ENCODE assay signal across 9 cellular contexts in the genomic region with DNA sequence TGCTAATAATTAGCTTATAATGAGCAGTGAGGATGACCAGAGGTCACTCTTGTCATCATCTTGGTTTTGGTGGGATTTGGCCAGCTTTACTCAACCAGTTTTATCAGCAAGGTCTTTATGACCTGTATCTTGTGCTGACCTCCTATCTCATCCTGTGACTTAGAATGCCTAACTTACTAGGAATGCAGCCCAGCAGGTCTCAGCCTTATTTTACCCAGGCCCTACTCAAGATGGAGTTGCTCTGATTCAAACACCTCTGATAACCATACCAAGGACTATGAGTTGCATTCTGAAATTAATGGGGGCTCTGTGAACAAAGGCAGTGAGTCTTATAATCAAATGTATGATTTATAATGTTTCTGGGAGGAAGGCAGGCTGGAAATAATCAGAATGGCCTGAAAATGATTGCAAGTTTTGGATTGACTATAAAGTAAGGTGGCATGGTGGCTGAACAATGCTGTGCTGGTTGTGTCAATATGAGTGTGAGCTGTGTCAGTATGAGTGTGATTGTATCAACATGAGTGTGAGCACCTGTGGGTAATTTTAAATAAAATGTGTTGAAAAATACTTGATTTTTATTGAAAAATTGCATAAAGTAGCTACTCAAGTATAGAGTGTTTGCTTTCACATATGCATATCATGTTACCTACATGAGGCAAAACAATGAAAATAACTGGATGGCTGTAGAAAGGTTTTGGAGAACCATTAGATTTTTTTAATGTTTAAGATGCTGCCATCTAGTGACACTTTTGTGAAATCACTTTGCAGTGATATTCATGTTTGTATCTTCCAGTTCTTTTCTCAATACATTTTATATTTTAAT.
A peak's percentile ranks its signal among the peaks of the same experiment; 100 is the strongest.
DNase-seq lines count a peak whose midpoint lies in the region; ATAC-seq, FAIRE-seq and TF ChIP-seq lines count a peak whose summit lies in the region.
"Had no signal": no experiment of that assay in that cellular context is flagged by ENCODE, and none has a peak within 500 bp of the region (broad histone marks: within the 10 kb centered on the region; RNA-seq: fewer than 3 reads in every experiment).

No MANE protein-coding gene starts in this region.

- H3K4me2 ChIP-seq in fibroblast of lung (ENCODE audit: extremely low read depth, insufficient read depth, low read length), result no peak overlapping the region

- H3K36me3 Mint-ChIP-seq in stimulated activated memory B cell treated with anti-CD40 and anti-IgM and Interleukin-4, amounts not matched to agents 10 μg/mL and 1 μg/mL and 100 μg/mL, for 72 hours, result peaks cover 11% of the 10 kb centered on the region
- H3K36me3 Mint-ChIP-seq: natural killer cell treated with Interleukin-12 subunit alpha and Interleukin-12 subunit beta and Interleukin-15 and Interleukin-18, amount 100 ng/mL, for 72 hours had no signal

- FAIRE-seq in RCC 7860 (lab: Jason Lieb, UNC), result peak; percentile 78

- ATAC-seq in GM18868 (IDR thresholded peaks at IDR 0.05; ENCODE audit: unreplicated experiment) (peak; percentile 38), HG03469 (IDR thresholded peaks at IDR 0.05; ENCODE audit: unreplicated experiment) (peak; percentile 27)
- ATAC-seq in stimulated activated memory B cell treated with anti-CD40 and anti-IgM and Interleukin-4, amounts not matched to agents 10 μg/mL and 1 μg/mL and 100 μg/mL, for 72 hours, result peak; percentile 68

- H3K36me3 ChIP-seq in BJ (ENCODE audit: control insufficient read depth, insufficient read depth, low read length) (no peaks in the 10 kb centered on the region), fibroblast of lung (ENCODE audit: control insufficient read depth, insufficient read depth, low read length) (no peaks in the 10 kb centered on the region), sigmoid colon (no peaks in the 10 kb centered on the region)

- H3K27ac ChIP-seq in fibroblast of lung (ENCODE audit: insufficient read depth, low read length), result no peak overlapping the region
- no peak overlapping the region for H3K27ac ChIP-seq in sigmoid colon

- no peaks in the 10 kb centered on the region for H3K9me3 Mint-ChIP-seq in stimulated activated memory B cell treated with anti-CD40 and anti-IgM and Interleukin-4, amounts not matched to agents 10 μg/mL and 1 μg/mL and 100 μg/mL, for 72 hours
- H3K9me3 Mint-ChIP-seq: natural killer cell treated with Interleukin-12 subunit alpha and Interleukin-12 subunit beta and Interleukin-15 and Interleukin-18, amount 100 ng/mL, for 72 hours had no signal

- CTCF ChIA-PET in BJ (lab: Yijun Ruan, JAX), result interaction anchor here (0.5 to 2.1 kb wide), 11 partner anchors 8 to 299 kb away, joined by 3 to 8 read pairs (median 5); no protein-coding TSS in a partner anchor

- no peak overlapping the region for H2AFZ ChIP-seq in fibroblast of lung (ENCODE audit: low read length)

- no peak overlapping the region for H3K4me3 ChIP-seq in BJ (ENCODE audit: low read depth, low read length)
- no peak overlapping the region for H3K4me3 ChIP-seq in fibroblast of lung (replicated peaks in 1 of 4; ENCODE audit: control extremely low read depth in 1 of 4, insufficient read depth in 1 of 4, low read depth in 3 of 4, low read length in 4 of 4)
- H3K4me3 ChIP-seq in sigmoid colon, result no peak overlapping the region

- H3K9me3 ChIP-seq in fibroblast of lung (ENCODE audit: control insufficient read depth, insufficient read depth, low read depth, low read length) (no peaks in the 10 kb centered on the region), sigmoid colon (no peaks in the 10 kb centered on the region)

- H3K4me1 Mint-ChIP-seq in stimulated activated memory B cell treated with anti-CD40 and anti-IgM and Interleukin-4, amounts not matched to agents 10 μg/mL and 1 μg/mL and 100 μg/mL, for 72 hours, result peaks cover 45% of the 10 kb centered on the region

- peak overlapping the region; percentile 16 for H3K27ac Mint-ChIP-seq in stimulated activated memory B cell treated with anti-CD40 and anti-IgM and Interleukin-4, amounts not matched to agents 10 μg/mL and 1 μg/mL and 100 μg/mL, for 72 hours
- H3K27ac Mint-ChIP-seq: natural killer cell treated with Interleukin-12 subunit alpha and Interleukin-12 subunit beta and Interleukin-15 and Interleukin-18, amount 100 ng/mL, for 72 hours had no signal

- H3K4me3 Mint-ChIP-seq in stimulated activated memory B cell treated with anti-CD40 and anti-IgM and Interleukin-4, amounts not matched to agents 10 μg/mL and 1 μg/mL and 100 μg/mL, for 72 hours, result no peak overlapping the region
- H3K4me3 Mint-ChIP-seq: natural killer cell treated with Interleukin-12 subunit alpha and Interleukin-12 subunit beta and Interleukin-15 and Interleukin-18, amount 100 ng/mL, for 72 hours had no signal

- TF ChIP-seq EP300 in sigmoid colon (IDR thresholded peaks at IDR 0.05), result no peak

- no peak overlapping the region for H3K9ac ChIP-seq in fibroblast of lung (ENCODE audit: insufficient read depth, low read length)

- no peak for DNase-seq in BJ (ENCODE audit: low read depth)
- DNase-seq in RCC 7860 (ENCODE audit: low spot score), result peak; percentile 14
- DNase-seq in fibroblast of lung (ENCODE audit: low read depth in 2 of 2), result peak; percentile 17 to 75
- DNase-seq in sigmoid colon, result no peak
- no peak for DNase-seq in GF-D8 (lab: John Stamatoyannopoulos, UW)

- no peaks in the 10 kb centered on the region for H3K79me2 ChIP-seq in fibroblast of lung (ENCODE audit: control insufficient read depth, insufficient read depth, low read length)

- H4K20me1 ChIP-seq in fibroblast of lung (ENCODE audit: control insufficient read depth, extremely low read depth, insufficient read depth, low read length), result no peaks in the 10 kb centered on the region

- H3K27me3 ChIP-seq in BJ (ENCODE audit: control insufficient read depth, insufficient read depth, low read length) (no peaks in the 10 kb centered on the region), fibroblast of lung (ENCODE audit: control insufficient read depth, insufficient read depth, low read length) (no peaks in the 10 kb centered on the region), sigmoid colon (no peaks in the 10 kb centered on the region)

- no peaks in the 10 kb centered on the region for H3K27me3 Mint-ChIP-seq in stimulated activated memory B cell treated with anti-CD40 and anti-IgM and Interleukin-4, amounts not matched to agents 10 μg/mL and 1 μg/mL and 100 μg/mL, for 72 hours

- H3K4me1 ChIP-seq in fibroblast of lung (ENCODE audit: control insufficient read depth, extremely low read depth, insufficient read depth, low read length) (no peaks in the 10 kb centered on the region), sigmoid colon (no peaks in the 10 kb centered on the region)

- intact Hi-C loops in sigmoid colon (cut with DNase I), result no loop called here

- POLR2A ChIA-PET in BJ (lab: Charles Lee), result no interaction called here

- peak; percentile 43 for TF ChIP-seq CTCF in BJ (IDR thresholded peaks at IDR 0.05; ENCODE audit: insufficient read depth, low read depth, low read length)
- TF ChIP-seq CTCF in fibroblast of lung (conservative IDR thresholded peaks at IDR 0.05 in 1 of 2, IDR thresholded peaks at IDR 0.05 in 1 of 2; ENCODE audit: low read depth in 1 of 2, low read length in 2 of 2), result peak in 1 of 2 donors; percentile 41
- peak in 2 of 4 experiments; percentile 18 to 31 for TF ChIP-seq CTCF in sigmoid colon (IDR thresholded peaks at IDR 0.05)

- TF ChIP-seq POLR2A in sigmoid colon (IDR thresholded peaks at IDR 0.05), result no peak

Comparison
In these comparisons a context has a peak if more than half of its experiments do, and no peak if none do; other contexts are left out.
1. DNase-seq: peak in RCC 7860 (single experiment) and fibroblast of lung (2 of 2); none in BJ (single experiment), sigmoid colon (single experiment) and GF-D8 (single experiment).
2. Peak in every context shown above with its lines, with median percentiles within 50 percentile points of each other: ATAC-seq.